ENCODE assay signal across 25 cellular contexts in genomic region chr20:13292486-13292885, GRCh38.
"Had no signal": no experiment of that assay in that cellular context is flagged by ENCODE, and none has a peak within 500 bp of the region (broad histone marks: within the 10 kb centered on the region; RNA-seq: fewer than 3 reads in every experiment).

No MANE protein-coding gene starts in this region.

- H3K4me1 ChIP-seq: gastrocnemius medialis, lower lobe of right lung, pancreas, testis, tibial artery had no signal

- H3K4me3 Mint-ChIP-seq: natural killer cell; neural crest cell; stimulated activated effector memory CD8-positive, alpha-beta T cell treated with anti-CD3 and anti-CD28 coated beads, Interleukin-12 subunit alpha, Interleukin-12 subunit beta, amount 100 ng/mL, for 72 hours; type B pancreatic cell had no signal

- H3K36me3 ChIP-seq: gastrocnemius medialis, lower lobe of right lung, neutrophil, pancreas had no signal

- H3K27ac ChIP-seq: dorsolateral prefrontal cortex, epithelial cell of prostate, gastrocnemius medialis, lower lobe of right lung, neutrophil, pancreas, testis, tibial artery had no signal

- H3K4me2 ChIP-seq: smooth muscle cell had no signal

- ATAC-seq: esophagus mucosa; gastrocnemius medialis; left cardiac atrium; left ventricle myocardium superior; lower lobe of right lung; natural killer cell; pancreas; sciatic nerve; stimulated activated effector memory CD8-positive, alpha-beta T cell treated with anti-CD3 and anti-CD28 coated beads, Interleukin-12 subunit alpha, Interleukin-12 subunit beta, amount 100 ng/mL, for 72 hours; stimulated activated naive CD8-positive, alpha-beta T cell treated with anti-CD3 and anti-CD28 coated beads, Interleukin-15, Interleukin-2, amounts not matched to agents 100 U/mL and 50 U/mL, for 24 hours had no signal

- H3K27ac Mint-ChIP-seq: natural killer cell; stimulated activated effector memory CD8-positive, alpha-beta T cell treated with anti-CD3 and anti-CD28 coated beads, Interleukin-12 subunit alpha, Interleukin-12 subunit beta, amount 100 ng/mL, for 72 hours; type B pancreatic cell had no signal

- H3K36me3 Mint-ChIP-seq: natural killer cell; stimulated activated effector memory CD8-positive, alpha-beta T cell treated with anti-CD3 and anti-CD28 coated beads, Interleukin-12 subunit alpha, Interleukin-12 subunit beta, amount 100 ng/mL, for 72 hours had no signal

- H3K4me3 ChIP-seq: dorsolateral prefrontal cortex, gastrocnemius medialis, lower lobe of right lung, pancreas, smooth muscle cell, testis, tibial artery had no signal

- H3K4me1 Mint-ChIP-seq: natural killer cell; neural crest cell; stimulated activated effector memory CD8-positive, alpha-beta T cell treated with anti-CD3 and anti-CD28 coated beads, Interleukin-12 subunit alpha, Interleukin-12 subunit beta, amount 100 ng/mL, for 72 hours had no signal

- H3K9me3 Mint-ChIP-seq: natural killer cell; neural crest cell; stimulated activated effector memory CD8-positive, alpha-beta T cell treated with anti-CD3 and anti-CD28 coated beads, Interleukin-12 subunit alpha, Interleukin-12 subunit beta, amount 100 ng/mL, for 72 hours; type B pancreatic cell had no signal

- H3K27me3 Mint-ChIP-seq: type B pancreatic cell had no signal

- FAIRE-seq: pancreas had no signal

- H3K9me3 ChIP-seq: gastrocnemius medialis, lower lobe of right lung, neutrophil, pancreas, testis, tibial artery had no signal

- DNase-seq: cortex of kidney; dorsolateral prefrontal cortex; effector CD4-positive, alpha-beta T cell; foreskin fibroblast; gastrocnemius medialis; left cardiac atrium; left ventricle myocardium superior; lower lobe of right lung; natural killer cell; pancreas; stimulated activated CD4-positive, alpha-beta T cell treated with anti-CD3 and anti-CD28 coated beads, Interleukin-12 subunit alpha, Interleukin-12 subunit beta, amount 100 ng/mL, for 4 hours; stimulated activated CD4-positive, alpha-beta T cell treated with anti-CD3 and anti-CD28 coated beads, Interleukin-1b, Interleukin-23, amount 100 ng/mL, for 48 hours; stimulated activated CD4-positive, alpha-beta T cell treated with anti-CD3 and anti-CD28 coated beads, Interleukin-4, amount 100 ng/mL, for 1 hour; stimulated activated naive CD8-positive, alpha-beta T cell treated with anti-CD3 and anti-CD28 coated beads, Interleukin-15, Interleukin-2, amounts not matched to agents 100 U/mL and 50 U/mL, for 24 hours; substantia nigra; testis; tibial artery had no signal

- H3K27me3 ChIP-seq: gastrocnemius medialis, neutrophil, pancreas, testis, tibial artery had no signal
